In genomic region chr4:139555073-139555704, GRCh38 we compare ENCODE assay signal across 8 cellular contexts. TPM values are rescaled to one million over a fixed set of nuclear protein-coding genes. Genes with fewer than 3 reads are reported as not detected.
DNase-seq lines count a peak whose midpoint lies in the region; TF ChIP-seq lines count a peak whose summit lies in the region.

No MANE protein-coding gene starts in this region.

- TF ChIP-seq POLR2A in adrenal gland (IDR thresholded peaks at IDR 0.05) (peak; percentile 60 to 91), ovary (IDR thresholded peaks at IDR 0.05) (peak; percentile 81), thyroid gland (IDR thresholded peaks at IDR 0.05) (peak in 1 of 2 donors; percentile 89)

- H3K9me3 ChIP-seq in adrenal gland (replicated peaks in 1 of 3): no peaks in the 10 kb centered on the region
- H3K9me3 ChIP-seq in cardiac muscle cell (ENCODE audit: low read depth): no peaks in the 10 kb centered on the region
- peaks cover 0 to 3% of the 10 kb centered on the region in 2 donors for H3K9me3 ChIP-seq in ovary
- no peaks in the 10 kb centered on the region for H3K9me3 ChIP-seq in thyroid gland

- H3K27ac ChIP-seq in adrenal gland (peak overlapping the region; percentile 70 to 99 (median 97)), cardiac muscle cell (peak overlapping the region; percentile 70), ovary (peak overlapping the region; percentile 82 to 99), thyroid gland (peak overlapping the region; percentile 95 to 96 (median 95))

- intact Hi-C loops in adrenal gland (cut with DNase I) (loop anchor here in 1 of 2 donors (10.0 kb wide), 1 partner anchor 50 kb away; no protein-coding TSS in a partner anchor), ovary (cut with DNase I) (loop anchor here in 1 of 4 donors (5.0 kb wide), 1 partner anchor 1878 kb away; no protein-coding TSS in a partner anchor), thyroid gland (cut with DNase I) (loop anchor here (10.0 kb wide), 1 partner anchor 100 kb away; the partner anchor contains the start of gene RAB33B)

- no peak for TF ChIP-seq EP300 in ovary (IDR thresholded peaks at IDR 0.05)

- H3K4me1 ChIP-seq in adrenal gland (replicated peaks in 1 of 2) (peaks cover 6 to 50% of the 10 kb centered on the region in 2 donors), cardiac muscle cell (ENCODE audit: low read depth) (peaks cover 49% of the 10 kb centered on the region), ovary (ENCODE audit: insufficient read depth) (peaks cover 19% of the 10 kb centered on the region), thyroid gland (peaks cover 27 to 53% of the 10 kb centered on the region in 2 donors)

- H3K27me3 ChIP-seq in adrenal gland (no peaks in the 10 kb centered on the region), cardiac muscle cell (peaks cover 14% of the 10 kb centered on the region), ovary (no peaks in the 10 kb centered on the region), thyroid gland (no peaks in the 10 kb centered on the region)

- no peaks in the 10 kb centered on the region for H3K36me3 ChIP-seq in adrenal gland (replicated peaks in 1 of 2)
- no peaks in the 10 kb centered on the region for H3K36me3 ChIP-seq in cardiac muscle cell
- no peaks in the 10 kb centered on the region for H3K36me3 ChIP-seq in ovary
- no peaks in the 10 kb centered on the region for H3K36me3 ChIP-seq in thyroid gland

- no peak for TF ChIP-seq CTCF in adrenal gland (IDR thresholded peaks at IDR 0.05)
- TF ChIP-seq CTCF in cardiac muscle cell (IDR thresholded peaks at IDR 0.05; ENCODE audit: low read depth, low read length): no peak
- TF ChIP-seq CTCF in ovary (IDR thresholded peaks at IDR 0.05): no peak
- no peak for TF ChIP-seq CTCF in thyroid gland (IDR thresholded peaks at IDR 0.05)

- DNase-seq in DMS53 treated with DMSO at 0.1 percent for 48 hours (lab: John Stamatoyannopoulos, UW; ENCODE audit: unreplicated experiment) (peak; percentile 59), HCEC 1CT (peak; percentile 73), NCI-H1105 treated with DMSO at 0.1 percent for 48 hours (lab: John Stamatoyannopoulos, UW) (peak; percentile 23), T-helper 1 cell (peak; percentile 66 to 86 (median 81)), adrenal gland (peak; percentile 91 to 96 (median 94)), cardiac muscle cell (ENCODE audit: low read depth in 1 of 2, low spot score in 1 of 2) (peak; percentile 94 to 96), ovary (peak; percentile 89 to 94 (median 89)), thyroid gland (peak; percentile 88 to 92)

- 0 to 2% (median 1%) methylated on average over 14 to 53 of the region's 53 CpGs for WGBS in adrenal gland, 4 donors
- WGBS in ovary, 3 donors: 1% methylated on average over 37 to 53 of the region's 53 CpGs
- WGBS in thyroid gland, 2 donors: 6 to 7% methylated on average over 24 to 27 of the region's 53 CpGs

- H3K4me3 ChIP-seq in adrenal gland: peak overlapping the region; percentile 33 to 95 (median 58)
- H3K4me3 ChIP-seq in cardiac muscle cell: peak overlapping the region; percentile 71
- H3K4me3 ChIP-seq in ovary: peak overlapping the region; percentile 82
- peak overlapping the region; percentile 81 to 94 (median 81) for H3K4me3 ChIP-seq in thyroid gland (replicated peaks in 1 of 3)

RNA-seq across cellular contexts. Expression of gene SETD7, which starts 0.8 kb away (rescaled TPM):
- total RNA-seq in adrenal gland: 10 to 100 TPM; 36.6 to 49.1 (median 43.9) TPM
- 10 to 100 TPM in 2 of 3 donors, 1 to 10 TPM in 1; 7.4 to 48.5 (median 10.9) TPM for polyA plus RNA-seq in adrenal gland
- 10.3 and 20.4 TPM in 2 replicates for total RNA-seq in cardiac muscle cell
- 4.8 and 6.8 TPM in 2 replicates for polyA plus RNA-seq in cardiac muscle cell
- 10 to 100 TPM; 21.3 to 37.2 (median 32.8) TPM for total RNA-seq in ovary
- 10 to 100 TPM; 14.3 to 52.4 TPM for polyA plus RNA-seq in ovary
- total RNA-seq in thyroid gland: 10 to 100 TPM; 33.3 to 73.0 (median 37.1) TPM

Comparison
In these comparisons a context has a peak if more than half of its experiments do, and no peak if none do; other contexts are left out.
1. Peak in every context shown above with its lines: DNase-seq, H3K4me3 ChIP-seq and H3K27ac ChIP-seq.
2. DNase-seq: peak in every context shown above with its lines; median percentile 95 in cardiac muscle cell; 94 in adrenal gland; 90 in thyroid gland; 89 in ovary; 81 in T-helper 1 cell; 73 in HCEC 1CT; 59 in DMS53 treated with DMSO at 0.1 percent for 48 hours; 23 in NCI-H1105 treated with DMSO at 0.1 percent for 48 hours.